Comparison of ENCODE assay signal across 24 cellular contexts in genomic region chr14:30296956-30297405, GRCh38.
DNase-seq lines count a peak whose midpoint lies in the region; ATAC-seq lines count a peak whose summit lies in the region.
"Had no signal": no experiment of that assay in that cellular context is flagged by ENCODE, and none has a peak within 500 bp of the region (broad histone marks: within the 10 kb centered on the region; RNA-seq: fewer than 3 reads in every experiment).

No MANE protein-coding gene starts in this region.

- DNase-seq in stimulated activated CD4-positive, alpha-beta T cell treated with anti-CD3 and anti-CD28 coated beads, Interleukin-1b, Interleukin-23, amount 100 ng/mL, for 48 hours, result peak; percentile 8
- DNase-seq in stimulated activated CD4-positive, alpha-beta T cell treated with anti-CD3 and anti-CD28 coated beads, Interleukin-4, amount 100 ng/mL, for 24 hours, result no peak
- DNase-seq in OCI-M1 (lab: John Stamatoyannopoulos, UW) (peak; percentile 93), LoVo (ENCODE audit: low spot score) (no peak), left lobe of liver (ENCODE audit: low spot score) (no peak), cerebellar nuclear complex (lab: John Stamatoyannopoulos, UW) (no peak)
- DNase-seq: activated CD4-positive, alpha-beta T cell treated with anti-CD3 and anti-CD28 coated beads for 4 hours; activated CD8-positive, alpha-beta memory T cell treated with anti-CD3 and anti-CD28 coated beads, Interleukin-2, amount 50 U/mL, for 4 hours; activated gamma-delta T cell; CD4-positive, alpha-beta T cell; effector memory CD4-positive, alpha-beta T cell; hypothalamus; NCI-H1105 treated with DMSO at 0.1 percent for 48 hours; NCI-H2081; NCI-H510A treated with DMSO at 0.1 percent for 48 hours; posterior cingulate gyrus; RPMI8226; T-helper 9 cell had no signal

- H3K27me3 Mint-ChIP-seq in activated T-helper 17 cell treated with anti-CD3 and anti-CD28 coated beads, Interleukin-2, amount 50 U/mL, for 72 hours, result peaks cover 8% of the 10 kb centered on the region
- H3K27me3 Mint-ChIP-seq: brain had no signal

- no peaks in the 10 kb centered on the region for H3K36me3 Mint-ChIP-seq in activated T-helper 17 cell treated with anti-CD3 and anti-CD28 coated beads, Interleukin-2, amount 50 U/mL, for 72 hours (ENCODE audit: low read depth)
- H3K36me3 Mint-ChIP-seq: brain; stimulated activated memory B cell treated with anti-CD40 and anti-IgM and Interleukin-4, amounts not matched to agents 10 μg/mL and 1 μg/mL and 100 μg/mL, for 72 hours had no signal

- H3K9me3 Mint-ChIP-seq in activated T-helper 17 cell treated with anti-CD3 and anti-CD28 coated beads, Interleukin-2, amount 50 U/mL, for 72 hours, result peaks cover 4% of the 10 kb centered on the region
- H3K9me3 Mint-ChIP-seq: CD4-positive, alpha-beta T cell; neural crest cell; stimulated activated memory B cell treated with anti-CD40 and anti-IgM and Interleukin-4, amounts not matched to agents 10 μg/mL and 1 μg/mL and 100 μg/mL, for 72 hours had no signal

- H3K27ac Mint-ChIP-seq in activated T-helper 17 cell treated with anti-CD3 and anti-CD28 coated beads, Interleukin-2, amount 50 U/mL, for 72 hours, result no peak overlapping the region
- H3K27ac Mint-ChIP-seq: brain; CD4-positive, alpha-beta T cell; stimulated activated memory B cell treated with anti-CD40 and anti-IgM and Interleukin-4, amounts not matched to agents 10 μg/mL and 1 μg/mL and 100 μg/mL, for 72 hours had no signal

- H3K4me1 Mint-ChIP-seq in activated T-helper 17 cell treated with anti-CD3 and anti-CD28 coated beads, Interleukin-2, amount 50 U/mL, for 72 hours, result no peaks in the 10 kb centered on the region
- H3K4me1 Mint-ChIP-seq: stimulated activated memory B cell treated with anti-CD40 and anti-IgM and Interleukin-4, amounts not matched to agents 10 μg/mL and 1 μg/mL and 100 μg/mL, for 72 hours had no signal

- peak overlapping the region; percentile 44 for H3K4me3 Mint-ChIP-seq in activated T-helper 17 cell treated with anti-CD3 and anti-CD28 coated beads, Interleukin-2, amount 50 U/mL, for 72 hours
- H3K4me3 Mint-ChIP-seq: brain; CD4-positive, alpha-beta T cell; neural crest cell; stimulated activated memory B cell treated with anti-CD40 and anti-IgM and Interleukin-4, amounts not matched to agents 10 μg/mL and 1 μg/mL and 100 μg/mL, for 72 hours had no signal

- ATAC-seq in activated T-helper 17 cell treated with anti-CD3 and anti-CD28 coated beads, Interleukin-2, amount 50 U/mL, for 72 hours (replicated peaks), result peak; percentile 32
- ATAC-seq in left lobe of liver (no peak), GM18868 (IDR thresholded peaks at IDR 0.05; ENCODE audit: unreplicated experiment) (no peak)
- ATAC-seq: esophagus mucosa; stimulated activated memory B cell treated with anti-CD40 and anti-IgM and Interleukin-4, amounts not matched to agents 10 μg/mL and 1 μg/mL and 100 μg/mL, for 72 hours had no signal

Comparison
In these comparisons a context has a peak if more than half of its experiments do, and no peak if none do; other contexts are left out.
1. DNase-seq: peak in stimulated activated CD4-positive, alpha-beta T cell treated with anti-CD3 and anti-CD28 coated beads, Interleukin-1b, Interleukin-23, amount 100 ng/mL, for 48 hours (single experiment) and OCI-M1 (single experiment); none in stimulated activated CD4-positive, alpha-beta T cell treated with anti-CD3 and anti-CD28 coated beads, Interleukin-4, amount 100 ng/mL, for 24 hours (single experiment), LoVo (single experiment), left lobe of liver (single experiment) and cerebellar nuclear complex (0 of 2).